ENCODE assay signal across 1 cellular context in the genomic region with DNA sequence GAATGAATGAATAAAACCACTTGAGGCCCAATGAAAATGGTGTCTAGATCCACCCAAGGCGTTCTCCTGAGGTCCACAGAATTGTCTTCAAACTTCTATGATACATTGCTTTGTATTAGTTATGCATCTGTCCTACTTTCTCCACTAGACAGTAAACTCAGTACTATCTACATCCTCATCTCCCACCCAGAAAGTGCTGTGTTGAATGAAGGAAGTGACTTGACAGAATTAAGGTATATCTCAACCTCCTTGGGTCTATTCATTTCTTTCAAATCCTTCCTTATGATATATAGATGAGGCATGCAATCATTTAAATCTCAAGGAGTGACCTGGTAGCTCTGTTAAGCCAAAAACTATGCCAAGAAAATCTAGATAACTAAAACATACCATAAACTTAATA.
TF ChIP-seq lines count a peak whose summit lies in the region.

No MANE protein-coding gene starts in this region.

TF ChIP-seq in GM12878, 131 proteins besides CTCF, POLR2A, EP300 and RAD21:
- TF ChIP-seq IKZF1 (conservative IDR thresholded peaks at IDR 0.05), result no peak
- no peak for TF ChIP-seq ZNF24 (IDR thresholded peaks at IDR 0.05)
- TF ChIP-seq CEBPB (IDR thresholded peaks at IDR 0.05; ENCODE audit: borderline replicate concordance in 1 of 2, low read depth in 2 of 2, low read length in 2 of 2), result no peak
- TF ChIP-seq, protein P1, sequence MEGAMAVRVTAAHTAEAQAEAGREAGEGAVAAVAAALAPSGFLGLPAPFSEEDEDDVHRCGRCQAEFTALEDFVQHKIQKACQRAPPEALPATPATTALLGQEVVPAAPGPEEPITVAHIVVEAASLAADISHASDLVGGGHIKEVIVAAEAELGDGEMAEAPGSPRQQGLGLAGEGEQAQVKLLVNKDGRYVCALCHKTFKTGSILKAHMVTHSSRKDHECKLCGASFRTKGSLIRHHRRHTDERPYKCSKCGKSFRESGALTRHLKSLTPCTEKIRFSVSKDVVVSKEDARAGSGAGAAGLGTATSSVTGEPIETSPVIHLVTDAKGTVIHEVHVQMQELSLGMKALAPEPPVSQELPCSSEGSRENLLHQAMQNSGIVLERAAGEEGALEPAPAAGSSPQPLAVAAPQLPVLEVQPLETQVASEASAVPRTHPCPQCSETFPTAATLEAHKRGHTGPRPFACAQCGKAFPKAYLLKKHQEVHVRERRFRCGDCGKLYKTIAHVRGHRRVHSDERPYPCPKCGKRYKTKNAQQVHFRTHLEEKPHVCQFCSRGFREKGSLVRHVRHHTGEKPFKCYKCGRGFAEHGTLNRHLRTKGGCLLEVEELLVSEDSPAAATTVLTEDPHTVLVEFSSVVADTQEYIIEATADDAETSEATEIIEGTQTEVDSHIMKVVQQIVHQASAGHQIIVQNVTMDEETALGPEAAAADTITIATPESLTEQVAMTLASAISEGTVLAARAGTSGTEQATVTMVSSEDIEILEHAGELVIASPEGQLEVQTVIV (IDR thresholded peaks at IDR 0.05; ENCODE audit: borderline replicate concordance, partially characterized antibody), result no peak
- TF ChIP-seq, protein P2, sequence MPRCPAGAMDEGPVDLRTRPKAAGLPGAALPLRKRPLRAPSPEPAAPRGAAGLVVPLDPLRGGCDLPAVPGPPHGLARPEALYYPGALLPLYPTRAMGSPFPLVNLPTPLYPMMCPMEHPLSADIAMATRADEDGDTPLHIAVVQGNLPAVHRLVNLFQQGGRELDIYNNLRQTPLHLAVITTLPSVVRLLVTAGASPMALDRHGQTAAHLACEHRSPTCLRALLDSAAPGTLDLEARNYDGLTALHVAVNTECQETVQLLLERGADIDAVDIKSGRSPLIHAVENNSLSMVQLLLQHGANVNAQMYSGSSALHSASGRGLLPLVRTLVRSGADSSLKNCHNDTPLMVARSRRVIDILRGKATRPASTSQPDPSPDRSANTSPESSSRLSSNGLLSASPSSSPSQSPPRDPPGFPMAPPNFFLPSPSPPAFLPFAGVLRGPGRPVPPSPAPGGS (IDR thresholded peaks at IDR 0.05; ENCODE audit: borderline replicate concordance, insufficient read depth, low read depth, low read length, poor library complexity, severe bottlenecking), result no peak
- TF ChIP-seq TARDBP (IDR thresholded peaks at IDR 0.05; ENCODE audit: borderline replicate concordance), result no peak
- no peak for TF ChIP-seq HDGF (IDR thresholded peaks at IDR 0.05)
- TF ChIP-seq, protein P3, sequence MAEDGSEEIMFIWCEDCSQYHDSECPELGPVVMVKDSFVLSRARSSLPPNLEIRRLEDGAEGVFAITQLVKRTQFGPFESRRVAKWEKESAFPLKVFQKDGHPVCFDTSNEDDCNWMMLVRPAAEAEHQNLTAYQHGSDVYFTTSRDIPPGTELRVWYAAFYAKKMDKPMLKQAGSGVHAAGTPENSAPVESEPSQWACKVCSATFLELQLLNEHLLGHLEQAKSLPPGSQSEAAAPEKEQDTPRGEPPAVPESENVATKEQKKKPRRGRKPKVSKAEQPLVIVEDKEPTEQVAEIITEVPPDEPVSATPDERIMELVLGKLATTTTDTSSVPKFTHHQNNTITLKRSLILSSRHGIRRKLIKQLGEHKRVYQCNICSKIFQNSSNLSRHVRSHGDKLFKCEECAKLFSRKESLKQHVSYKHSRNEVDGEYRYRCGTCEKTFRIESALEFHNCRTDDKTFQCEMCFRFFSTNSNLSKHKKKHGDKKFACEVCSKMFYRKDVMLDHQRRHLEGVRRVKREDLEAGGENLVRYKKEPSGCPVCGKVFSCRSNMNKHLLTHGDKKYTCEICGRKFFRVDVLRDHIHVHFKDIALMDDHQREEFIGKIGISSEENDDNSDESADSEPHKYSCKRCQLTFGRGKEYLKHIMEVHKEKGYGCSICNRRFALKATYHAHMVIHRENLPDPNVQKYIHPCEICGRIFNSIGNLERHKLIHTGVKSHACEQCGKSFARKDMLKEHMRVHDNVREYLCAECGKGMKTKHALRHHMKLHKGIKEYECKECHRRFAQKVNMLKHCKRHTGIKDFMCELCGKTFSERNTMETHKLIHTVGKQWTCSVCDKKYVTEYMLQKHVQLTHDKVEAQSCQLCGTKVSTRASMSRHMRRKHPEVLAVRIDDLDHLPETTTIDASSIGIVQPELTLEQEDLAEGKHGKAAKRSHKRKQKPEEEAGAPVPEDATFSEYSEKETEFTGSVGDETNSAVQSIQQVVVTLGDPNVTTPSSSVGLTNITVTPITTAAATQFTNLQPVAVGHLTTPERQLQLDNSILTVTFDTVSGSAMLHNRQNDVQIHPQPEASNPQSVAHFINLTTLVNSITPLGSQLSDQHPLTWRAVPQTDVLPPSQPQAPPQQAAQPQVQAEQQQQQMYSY (CRISPR knock-in tag; IDR thresholded peaks at IDR 0.05), result no peak
